9 cellular contexts compared by ENCODE assay signal in the genomic region with DNA sequence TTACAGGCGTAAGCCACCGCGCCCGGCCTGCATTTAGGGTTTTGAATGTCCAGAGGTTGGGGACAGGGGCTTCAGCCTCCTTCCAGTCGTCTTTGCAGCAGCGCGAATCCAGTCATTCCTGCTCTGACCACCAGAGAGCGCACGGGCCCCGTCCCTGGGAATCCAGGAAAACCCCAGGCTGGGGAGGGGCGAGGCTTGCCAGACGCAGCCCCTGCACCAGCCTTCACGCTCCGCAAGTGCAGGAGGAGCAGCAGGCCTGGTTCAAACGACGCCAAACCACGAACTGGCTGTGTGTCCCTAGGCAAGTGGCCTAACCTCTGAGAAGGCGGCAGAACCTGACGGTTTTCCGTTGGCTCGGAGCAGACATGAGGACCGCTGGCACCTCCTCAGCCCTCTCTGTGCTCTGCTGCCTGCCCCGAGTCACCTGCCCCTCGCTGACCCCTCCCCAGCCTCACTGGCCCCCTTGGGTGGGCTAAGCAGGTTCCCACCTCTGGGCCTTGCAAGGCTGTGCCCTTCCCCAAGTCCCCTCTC. TPM values are rescaled to one million over a fixed set of nuclear protein-coding genes. Genes with fewer than 3 reads are reported as not detected.
A peak's percentile ranks its signal among the peaks of the same experiment; 100 is the strongest.
DNase-seq lines count a peak whose midpoint lies in the region; ATAC-seq, FAIRE-seq and TF ChIP-seq lines count a peak whose summit lies in the region.
"Had no signal": no experiment of that assay in that cellular context is flagged by ENCODE, and none has a peak within 500 bp of the region (broad histone marks: within the 10 kb centered on the region; RNA-seq: fewer than 3 reads in every experiment).

No MANE protein-coding gene starts in this region.

- no peaks in the 10 kb centered on the region for H3K9me3 Mint-ChIP-seq in activated T-helper 2 cell treated with anti-CD3 and anti-CD28 coated beads, Interferon-gamma antibody, Interleukin-2, Interleukin-4, amounts not matched to agents 10 μg/mL and 5 μg/mL and 100 μg/mL, durations not matched to agents 14 hours and 24 hours and 36 hours
- H3K9me3 Mint-ChIP-seq in neural progenitor cell: peaks cover 8% of the 10 kb centered on the region

- peaks cover 7% of the 10 kb centered on the region for H3K27me3 ChIP-seq in neural progenitor cell
- no peaks in the 10 kb centered on the region for H3K27me3 ChIP-seq in stomach

- FAIRE-seq in RCC 7860 (lab: Jason Lieb, UNC): no peak

- H3K4me3 Mint-ChIP-seq in activated T-helper 2 cell treated with anti-CD3 and anti-CD28 coated beads, Interferon-gamma antibody, Interleukin-2, Interleukin-4, amounts not matched to agents 10 μg/mL and 5 μg/mL and 100 μg/mL, durations not matched to agents 14 hours and 24 hours and 36 hours (ENCODE audit: low read depth): peak overlapping the region; percentile 64
- peak overlapping the region; percentile 86 for H3K4me3 Mint-ChIP-seq in neural progenitor cell

- no peak overlapping the region for H3K4me3 ChIP-seq in neural progenitor cell
- H3K4me3 ChIP-seq in stomach: peak overlapping the region in 2 of 4 donors; percentile 11 to 32

- peaks cover 11% of the 10 kb centered on the region for H3F3A ChIP-seq in neural progenitor cell (ENCODE audit: low read depth)

- WGBS in stomach, 5 donors: 5 to 19% (median 6%) methylated on average over 10 to 24 of the region's 24 CpGs

- H4K20me1 ChIP-seq in neural progenitor cell (ENCODE audit: low read depth): peaks cover 28% of the 10 kb centered on the region

- DNase-seq in Caki2 (ENCODE audit: low read depth) (peak; percentile 64), RCC 7860 (ENCODE audit: low spot score) (peak; percentile 62), fibroblast of the conjunctiva (ENCODE audit: low read depth) (peak; percentile 49), neural progenitor cell (ENCODE audit: low spot score) (peak; percentile 95), stomach (peak; percentile 83)
- DNase-seq in activated T-helper 2 cell treated with anti-CD3 and anti-CD28 coated beads, Interferon-gamma antibody, Interleukin-2, Interleukin-4, amounts not matched to agents 10 μg/mL and 5 μg/mL and 100 μg/mL, durations not matched to agents 14 hours and 24 hours and 36 hours (ENCODE audit: low spot score): peak; percentile 72

- no peak for ATAC-seq in GM19328 (IDR thresholded peaks at IDR 0.05; ENCODE audit: unreplicated experiment)

- H3K4me1 Mint-ChIP-seq in activated T-helper 2 cell treated with anti-CD3 and anti-CD28 coated beads, Interferon-gamma antibody, Interleukin-2, Interleukin-4, amounts not matched to agents 10 μg/mL and 5 μg/mL and 100 μg/mL, durations not matched to agents 14 hours and 24 hours and 36 hours (ENCODE audit: low read depth): peaks cover 14% of the 10 kb centered on the region
- peaks cover 15% of the 10 kb centered on the region for H3K4me1 Mint-ChIP-seq in neural progenitor cell

- TF ChIP-seq EP300 in stomach (IDR thresholded peaks at IDR 0.05): no peak

- no peak overlapping the region for H3K4me2 ChIP-seq in neural progenitor cell

- no peaks in the 10 kb centered on the region for H3K9me3 ChIP-seq in neural progenitor cell (ENCODE audit: low read depth)
- H3K9me3 ChIP-seq in stomach: no peaks in the 10 kb centered on the region

- H3K36me3 ChIP-seq in neural progenitor cell (no peaks in the 10 kb centered on the region), stomach (no peaks in the 10 kb centered on the region)

- in situ Hi-C loops in Caki2 (cut with HindIII; ENCODE audit: low pct_unique_long_range_greater_than_20kb, low sequenced_read_pairs): no loop called here

- peaks cover 30% of the 10 kb centered on the region for H3K79me2 ChIP-seq in neural progenitor cell (ENCODE audit: low read depth)

- TF ChIP-seq CTCF in LNCAP (IDR thresholded peaks at IDR 0.05): peak; percentile 93
- TF ChIP-seq CTCF in neural progenitor cell (IDR thresholded peaks at IDR 0.05): peak; percentile 93
- peak in 6 of 7 experiments; percentile 20 to 97 (median 90) for TF ChIP-seq CTCF in stomach (IDR thresholded peaks at IDR 0.05)

- intact Hi-C loops in activated T-helper 2 cell treated with anti-CD3 and anti-CD28 coated beads, Interferon-gamma antibody, Interleukin-2, Interleukin-4, amounts not matched to agents 10 μg/mL and 5 μg/mL and 100 μg/mL, durations not matched to agents 14 hours and 24 hours and 36 hours (cut with micrococcal nuclease): loop anchor here (1.0 to 10.0 kb wide), 3 partner anchors 40 to 260 kb away; a partner anchor contains a TSS
- intact Hi-C loops in stomach (cut with DNase I; ENCODE audit: low total_unique reads): loop anchor here (5.0 kb wide), 1 partner anchor 67 kb away; no protein-coding TSS in a partner anchor

- no peak overlapping the region for H3K9ac ChIP-seq in neural progenitor cell

- H3K27ac ChIP-seq in neural progenitor cell (no peak overlapping the region), stomach (peak overlapping the region in 1 of 5 donors; percentile 60)

- H2AFZ ChIP-seq in neural progenitor cell (replicated peaks): no peak overlapping the region

- no peak for TF ChIP-seq POLR2A in stomach (IDR thresholded peaks at IDR 0.05)

- H3K27me3 Mint-ChIP-seq in activated T-helper 2 cell treated with anti-CD3 and anti-CD28 coated beads, Interferon-gamma antibody, Interleukin-2, Interleukin-4, amounts not matched to agents 10 μg/mL and 5 μg/mL and 100 μg/mL, durations not matched to agents 14 hours and 24 hours and 36 hours (ENCODE audit: low read depth): peaks cover 8% of the 10 kb centered on the region
- H3K27me3 Mint-ChIP-seq in neural progenitor cell (ENCODE audit: insufficient read depth, low read depth): peaks cover 5% of the 10 kb centered on the region

- peaks cover 18% of the 10 kb centered on the region for H3K36me3 Mint-ChIP-seq in activated T-helper 2 cell treated with anti-CD3 and anti-CD28 coated beads, Interferon-gamma antibody, Interleukin-2, Interleukin-4, amounts not matched to agents 10 μg/mL and 5 μg/mL and 100 μg/mL, durations not matched to agents 14 hours and 24 hours and 36 hours (ENCODE audit: low read depth)
- no peaks in the 10 kb centered on the region for H3K36me3 Mint-ChIP-seq in neural progenitor cell

- H3K4me1 ChIP-seq in neural progenitor cell: peaks cover 12% of the 10 kb centered on the region
- H3K4me1 ChIP-seq in stomach: peaks cover 35 to 48% (median 42%) of the 10 kb centered on the region in 4 donors

- peak overlapping the region; percentile 52 for H3K27ac Mint-ChIP-seq in activated T-helper 2 cell treated with anti-CD3 and anti-CD28 coated beads, Interferon-gamma antibody, Interleukin-2, Interleukin-4, amounts not matched to agents 10 μg/mL and 5 μg/mL and 100 μg/mL, durations not matched to agents 14 hours and 24 hours and 36 hours
- H3K27ac Mint-ChIP-seq in neural progenitor cell: no peak overlapping the region

RNA-seq across cellular contexts. Expression of a gene that starts 2.0 kb away (rescaled TPM):
- total RNA-seq in Caki2 (2014; rRNA removed; shearing (Covaris generic); ENCODE audit: low replicate concordance): 21.3 and 30.9 TPM in 2 replicates
- 83.2 and 89.4 TPM in 2 replicates for total RNA-seq in activated T-helper 2 cell treated with anti-CD3 and anti-CD28 coated beads, Interferon-gamma antibody, Interleukin-2, Interleukin-4, amounts not matched to agents 10 μg/mL and 5 μg/mL and 100 μg/mL, durations not matched to agents 14 hours and 24 hours and 36 hours
- total RNA-seq in neural progenitor cell (ENCODE audit: low replicate concordance) (9.7 and 50.9 TPM in 2 replicates), stomach (100 to 1,000 TPM in 1 of 5 donors, 10 to 100 TPM in 4; 21.1 to 240 (median 65.9) TPM)
- 10 to 100 TPM; 29.9 to 35.1 (median 35.0) TPM for polyA plus RNA-seq in stomach

RNA-seq across cellular contexts. Expression of a gene that starts 11.2 kb away (rescaled TPM):
- 83.8 and 95.5 TPM in 2 replicates for total RNA-seq in Caki2 (2014; rRNA removed; shearing (Covaris generic); ENCODE audit: low replicate concordance)
- 6.9 and 8.0 TPM in 2 replicates for total RNA-seq in activated T-helper 2 cell treated with anti-CD3 and anti-CD28 coated beads, Interferon-gamma antibody, Interleukin-2, Interleukin-4, amounts not matched to agents 10 μg/mL and 5 μg/mL and 100 μg/mL, durations not matched to agents 14 hours and 24 hours and 36 hours
- total RNA-seq in neural progenitor cell (ENCODE audit: low replicate concordance) (2.4 and 21.9 TPM in 2 replicates), stomach (100 to 1,000 TPM in 1 of 5 donors, 10 to 100 TPM in 4; 12.3 to 136 (median 62.9) TPM)
- 10 to 100 TPM; 12.5 to 32.8 (median 20.7) TPM for polyA plus RNA-seq in stomach

RNA-seq across cellular contexts. Expression of a gene that starts 25.3 kb away (rescaled TPM):
- total RNA-seq in Caki2 (2014; rRNA removed; shearing (Covaris generic); ENCODE audit: low replicate concordance): not detected in 2 replicates
- not detected in 2 replicates for total RNA-seq in activated T-helper 2 cell treated with anti-CD3 and anti-CD28 coated beads, Interferon-gamma antibody, Interleukin-2, Interleukin-4, amounts not matched to agents 10 μg/mL and 5 μg/mL and 100 μg/mL, durations not matched to agents 14 hours and 24 hours and 36 hours
- total RNA-seq in neural progenitor cell (ENCODE audit: low replicate concordance) (0.37 TPM in 1 of 2 replicates, not detected in the other), stomach (under 1 TPM in 1 of 5 donors, not detected in 4; 0.45 TPM)
- polyA plus RNA-seq in stomach: under 1 TPM; 0.37 to 0.76 (median 0.48) TPM
- total RNA-seq: T-helper 1 cell treated with Interleukin-12 subunit alpha and Interleukin-12 subunit beta and Interleukin-4 antibody, amounts not matched to agents 30 ng/mL and 1 ng/mL, for 36 hours had no signal

RNA-seq across cellular contexts. Expression of a gene that starts 30.3 kb away (rescaled TPM):
- total RNA-seq in Caki2 (2014; rRNA removed; shearing (Covaris generic); ENCODE audit: low replicate concordance): 2.0 TPM in 1 of 2 replicates, not detected in the other
- total RNA-seq in activated T-helper 2 cell treated with anti-CD3 and anti-CD28 coated beads, Interferon-gamma antibody, Interleukin-2, Interleukin-4, amounts not matched to agents 10 μg/mL and 5 μg/mL and 100 μg/mL, durations not matched to agents 14 hours and 24 hours and 36 hours: not detected in 2 replicates
- total RNA-seq in neural progenitor cell (ENCODE audit: low replicate concordance) (not detected in 2 replicates), stomach (not detected)
- polyA plus RNA-seq in stomach: not detected
- total RNA-seq: T-helper 1 cell treated with Interleukin-12 subunit alpha and Interleukin-12 subunit beta and Interleukin-4 antibody, amounts not matched to agents 30 ng/mL and 1 ng/mL, for 36 hours had no signal

RNA-seq across cellular contexts. Expression of a gene that starts 31.6 kb away (rescaled TPM):
- total RNA-seq in Caki2 (2014; rRNA removed; shearing (Covaris generic); ENCODE audit: low replicate concordance): 30.4 and 40.5 TPM in 2 replicates
- total RNA-seq in activated T-helper 2 cell treated with anti-CD3 and anti-CD28 coated beads, Interferon-gamma antibody, Interleukin-2, Interleukin-4, amounts not matched to agents 10 μg/mL and 5 μg/mL and 100 μg/mL, durations not matched to agents 14 hours and 24 hours and 36 hours: 90.1 and 94.7 TPM in 2 replicates
- total RNA-seq in neural progenitor cell (ENCODE audit: low replicate concordance) (14.1 and 68.6 TPM in 2 replicates), stomach (100 to 1,000 TPM in 1 of 5 donors, 10 to 100 TPM in 4; 18.5 to 196 (median 57.8) TPM)
- 100 to 1,000 TPM in 1 of 3 donors, 10 to 100 TPM in 2; 73.5 to 103 (median 89.4) TPM for polyA plus RNA-seq in stomach
